In genomic region chr1:248825909-248826760, GRCh38 we compare ENCODE assay signal across 8 cellular contexts. TPM values are rescaled to one million over a fixed set of nuclear protein-coding genes. Genes with fewer than 3 reads are reported as not detected.
DNase-seq lines count a peak whose midpoint lies in the region; ATAC-seq and TF ChIP-seq lines count a peak whose summit lies in the region.

SH3BP5L (minus strand) TSS chr1:248825915; CDS start chr1:248824935, 980 bp downstream.

- TF ChIP-seq POLR2A in GM19099 (IDR thresholded peaks at IDR 0.05; ENCODE audit: extremely low read depth, insufficient read length, low read depth) = peak; percentile 76

- no peaks in the 10 kb centered on the region for H3K36me3 ChIP-seq in kidney epithelial cell (ENCODE audit: control insufficient read depth, insufficient read depth, low read length)

- peak; percentile 76 for TF ChIP-seq CTCF in kidney epithelial cell (IDR thresholded peaks at IDR 0.05; ENCODE audit: insufficient read depth, low read length, poor library complexity, severe bottlenecking)

- H3K27me3 ChIP-seq in kidney epithelial cell (ENCODE audit: control insufficient read depth, insufficient read depth, low read length) = no peaks in the 10 kb centered on the region

- peak; percentile 99 for DNase-seq in Ammon's horn (ENCODE audit: low spot score)
- peak; percentile 98 for DNase-seq in NCI-H460 (ENCODE audit: extremely low read depth, low read depth)
- DNase-seq in activated CD4-positive, CD25-positive, alpha-beta regulatory T cell treated with anti-CD3 and anti-CD28 coated beads, Interleukin-2, amount 50 U/mL, for 72 hours = peak; percentile 85
- peak; percentile 79 to 94 for DNase-seq in cerebellar nuclear complex (lab: John Stamatoyannopoulos, UW)
- DNase-seq in kidney epithelial cell (ENCODE audit: low read depth) = peak; percentile 80
- peak; percentile 84 to 87 for DNase-seq in stimulated activated CD4-positive, alpha-beta T cell treated with anti-CD3 and anti-CD28 coated beads, Interleukin-15, amount 100 ng/mL, for 48 hours (ENCODE audit: low read depth in 2 of 2)

- ATAC-seq in HG03432 (IDR thresholded peaks at IDR 0.05; ENCODE audit: unreplicated experiment) = peak; percentile 93

- peak within 1 kb of the TSS; percentile 71 for H3K4me3 ChIP-seq in kidney epithelial cell (ENCODE audit: low read depth, low read length)

RNA-seq across cellular contexts. Expression of gene SH3BP5L, which starts in this region (rescaled TPM):
- 20.5 and 23.6 TPM in 2 replicates for total RNA-seq in NCI-H460 (2014; rRNA removed; shearing (Covaris generic))
- 31.2 and 36.8 TPM in 2 replicates for polyA plus RNA-seq in NCI-H460 (2014; cell fraction: nucleus; rRNA removed)
- total RNA-seq in kidney epithelial cell = 36.1 and 38.3 TPM in 2 replicates

Comparison
In these comparisons a context has a peak if more than half of its experiments do, and no peak if none do; other contexts are left out.
1. Peak in every context shown above with its lines: DNase-seq, ATAC-seq and H3K4me3 ChIP-seq.